Comparison of ENCODE assay signal across 14 cellular contexts in genomic region chr6:118295336-118295735, GRCh38.
"Had no signal": no experiment of that assay in that cellular context is flagged by ENCODE, and none has a peak within 500 bp of the region (broad histone marks: within the 10 kb centered on the region; RNA-seq: fewer than 3 reads in every experiment).

No MANE protein-coding gene starts in this region.

- ATAC-seq: WTC11 had no signal

- H3K9me3 ChIP-seq: stomach had no signal

- H3K36me3 ChIP-seq: stomach had no signal

- H3K4me1 ChIP-seq: parathyroid adenoma had no signal

- H2AFZ ChIP-seq: parathyroid adenoma had no signal

- H3K9ac ChIP-seq: parathyroid adenoma had no signal

- H3K27ac ChIP-seq: parathyroid adenoma had no signal

- H3K4me3 ChIP-seq: lung, stomach had no signal

- DNase-seq: activated CD4-positive, alpha-beta memory T cell treated with anti-CD3 and anti-CD28 coated beads, Interleukin-2, amount 10 ng/mL, durations not matched to agents 7 days and 5 days; activated CD4-positive, alpha-beta T cell treated with anti-CD3 and anti-CD28 coated beads for 4 hours; activated naive CD4-positive, alpha-beta T cell treated with anti-CD3 and anti-CD28 coated beads, Interleukin-2, amount 10 ng/mL, durations not matched to agents 7 days and 5 days; activated T-cell treated with anti-CD3 and anti-CD28 coated beads, Interleukin-2, amount 50 U/mL, for 24 hours; erythroblast; kidney glomerular epithelial cell; naive B cell; retina; stimulated activated CD4-positive, alpha-beta T cell treated with anti-CD3 and anti-CD28 coated beads, Interleukin-1b, Interleukin-23, amount 100 ng/mL, for 48 hours; stomach; T-helper 2 cell had no signal

- H3K27me3 ChIP-seq: stomach had no signal

- H3K79me2 ChIP-seq: parathyroid adenoma had no signal
